In genomic region chr2:12484536-12485115, GRCh38 we compare ENCODE assay signal across 1 cellular context.
TF ChIP-seq lines count a peak whose summit lies in the region.

No MANE protein-coding gene starts in this region.

TF ChIP-seq in K562, 482 proteins besides CTCF, POLR2A, EP300 and RAD21:
- no peak for TF ChIP-seq MITF (IDR thresholded peaks at IDR 0.05)
- peak; percentile 69 for TF ChIP-seq ZNF316 (IDR thresholded peaks at IDR 0.05)
- no peak for TF ChIP-seq MEIS2 (IDR thresholded peaks at IDR 0.05; ENCODE audit: partially characterized antibody)
- peak; percentile 56; the same call in 1 of the 2 replicates for TF ChIP-seq C11orf30 (IDR thresholded peaks at IDR 0.05; ENCODE audit: low read depth)
- TF ChIP-seq MAFG (tag; conservative IDR thresholded peaks at IDR 0.05) = 0 out of 2 replicates have a peak, but pooled peaks have one; percentile 32
- TF ChIP-seq KLF16 (IDR thresholded peaks at IDR 0.05) = no peak
- TF ChIP-seq MAFK (IDR thresholded peaks at IDR 0.05; ENCODE audit: low read length) = peak; percentile 29; the same call in 1 of the 2 replicates
- no peak for TF ChIP-seq CHD2 (IDR thresholded peaks at IDR 0.05; ENCODE audit: low read depth, low read length)
